11 cellular contexts compared by ENCODE assay signal in the genomic region with DNA sequence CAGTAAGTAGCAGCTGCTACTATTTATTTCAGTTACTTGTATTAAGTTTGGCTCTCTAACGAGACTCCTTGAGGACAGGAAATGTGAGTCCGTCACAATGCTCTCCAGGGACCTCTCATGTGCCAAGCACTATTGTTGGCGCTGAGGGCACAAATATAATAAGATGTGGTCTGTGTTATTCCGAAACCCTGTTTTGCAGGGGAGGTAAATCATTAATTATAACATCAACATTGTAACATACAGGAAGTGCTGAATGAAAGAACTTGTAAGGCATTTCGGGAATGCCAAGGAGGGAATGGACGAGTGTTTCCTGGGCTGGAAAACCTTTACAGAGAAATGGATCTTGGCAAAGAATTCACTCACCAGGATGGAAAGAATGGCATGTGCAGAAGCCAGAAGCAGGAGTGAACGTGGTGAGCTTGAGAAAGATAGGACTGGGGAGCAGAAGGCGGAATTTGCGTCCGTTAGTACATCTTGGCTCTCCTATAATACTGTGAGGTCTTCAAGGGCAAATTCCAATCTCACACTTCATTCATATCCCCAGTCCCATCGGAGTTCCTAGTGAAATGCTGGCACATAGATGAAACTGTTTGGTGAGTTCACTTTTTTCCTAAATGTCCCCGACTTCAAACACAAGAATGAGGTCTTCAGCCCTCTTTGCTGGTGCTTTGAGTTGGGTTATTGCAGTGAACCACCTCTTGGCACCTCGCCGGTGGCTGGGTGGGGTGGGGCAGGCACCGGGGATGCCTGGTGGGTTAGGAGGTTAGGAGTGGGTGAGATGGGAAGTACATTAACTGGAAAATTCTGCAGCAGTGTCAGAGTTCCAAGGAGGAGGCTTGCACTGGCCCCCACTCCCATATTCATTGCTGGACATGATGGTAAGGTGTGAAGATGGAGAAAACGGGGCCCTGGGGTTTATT. TPM values are rescaled to one million over a fixed set of nuclear protein-coding genes. Genes with fewer than 3 reads are reported as not detected.
A peak's percentile ranks its signal among the peaks of the same experiment; 100 is the strongest.
DNase-seq lines count a peak whose midpoint lies in the region; ATAC-seq and TF ChIP-seq lines count a peak whose summit lies in the region.
"Had no signal": no experiment of that assay in that cellular context is flagged by ENCODE, and none has a peak within 500 bp of the region (broad histone marks: within the 10 kb centered on the region; RNA-seq: fewer than 3 reads in every experiment).

No MANE protein-coding gene starts in this region.

- TF ChIP-seq POLR2A in spleen (IDR thresholded peaks at IDR 0.05), result no peak

- H3K27ac ChIP-seq in A673 (ENCODE audit: low read depth, low read length, poor library complexity, severe bottlenecking) (peak overlapping the region; percentile 76), H9 (ENCODE audit: insufficient read length, low read depth, low read length) (no peak overlapping the region), lower lobe of right lung (peak overlapping the region; percentile 68), spleen (peak overlapping the region in 3 of 8 donors; percentile 13 to 32 (median 25))
- H3K27ac ChIP-seq: epithelial cell of prostate, neutrophil had no signal

- H2BK120ac ChIP-seq in H9 (ENCODE audit: low read depth, low read length, poor library complexity, severe bottlenecking), result no peak overlapping the region

- H3K27me3 Mint-ChIP-seq in H9 (ENCODE audit: low read depth), result no peaks in the 10 kb centered on the region

- ATAC-seq in lower lobe of right lung, result peak; percentile 87 to 90
- ATAC-seq in GM18520 (IDR thresholded peaks at IDR 0.05; ENCODE audit: unreplicated experiment), result no peak

- no peaks in the 10 kb centered on the region for H3K23me2 ChIP-seq in H9 (ENCODE audit: insufficient read length, low read depth, low read length, poor library complexity, severe bottlenecking)

- H4K20me1 ChIP-seq in H9 (ENCODE audit: control insufficient read depth, insufficient read depth, insufficient read length), result peaks cover under 1% of the 10 kb centered on the region

- H3K27me3 ChIP-seq in A673 (replicated peaks; ENCODE audit: insufficient read depth, low read depth, low read length, poor library complexity) (no peaks in the 10 kb centered on the region), H9 (ENCODE audit: insufficient read depth, low read length) (no peaks in the 10 kb centered on the region), lower lobe of right lung (ENCODE audit: low read depth) (no peaks in the 10 kb centered on the region), spleen (replicated peaks in 1 of 7) (no peaks in the 10 kb centered on the region)
- H3K27me3 ChIP-seq: neutrophil had no signal

- no peaks in the 10 kb centered on the region for H3K79me2 ChIP-seq in H9 (ENCODE audit: insufficient read depth, low read length)

- peak overlapping the region in 2 of 3 experiments; percentile 83 to 88; a peak in 6 of 7 replicates for H3K27ac Mint-ChIP-seq in H9
- H3K27ac Mint-ChIP-seq: T-helper 1 cell treated with Interleukin-12 subunit alpha and Interleukin-12 subunit beta and Interleukin-4 antibody, amounts not matched to agents 30 μg/mL and 1 μg/mL, for 36 hours had no signal

- H2BK5ac ChIP-seq in H9 (ENCODE audit: insufficient read length, low read length), result no peak overlapping the region

- peaks cover 17 to 36% (median 32%) of the 10 kb centered on the region in 3 experiments; a peak in 5 of 7 replicates for H3K36me3 Mint-ChIP-seq in H9 (ENCODE audit: insufficient read depth in 1 of 3, low read depth in 3 of 3)

- no peak overlapping the region for H3K18ac ChIP-seq in H9 (ENCODE audit: insufficient read length, low read depth, low read length)

- H2BK20ac ChIP-seq in H9 (ENCODE audit: low read depth, low read length, poor library complexity, severe bottlenecking), result no peak overlapping the region

- H3K4me1 ChIP-seq in A673 (ENCODE audit: insufficient read depth, low read length, poor library complexity, severe bottlenecking) (peaks cover 42% of the 10 kb centered on the region), H9 (ENCODE audit: insufficient read depth, low read length) (peaks cover 5% of the 10 kb centered on the region; the same call in 1 of the 2 replicates), lower lobe of right lung (peaks cover 43% of the 10 kb centered on the region), spleen (peaks cover 16 to 56% (median 41%) of the 10 kb centered on the region in 6 donors)

- no peak overlapping the region for H3K9ac ChIP-seq in H9 (ENCODE audit: extremely low read depth, insufficient read length, low read length)

- no peak overlapping the region for H3K14ac ChIP-seq in H9 (ENCODE audit: insufficient read depth, low read length)

- BruUV-seq in A673 (replicated peaks; lab: Mats Ljungman, UMichigan), result no TSS peak

- no peak overlapping the region for H3T11ph ChIP-seq in H9 (ENCODE audit: low read length)

- H3K79me1 ChIP-seq in H9 (ENCODE audit: insufficient read depth, low read depth, low read length, poor library complexity, severe bottlenecking), result no peaks in the 10 kb centered on the region

- H3K4me1 Mint-ChIP-seq in H9, result peaks cover 3 to 10% of the 10 kb centered on the region in 2 experiments; a peak in 3 of 4 replicates

- no peaks in the 10 kb centered on the region; a peak in 1 of 5 replicates for H3K9me3 Mint-ChIP-seq in H9
- H3K9me3 Mint-ChIP-seq: T-helper 1 cell treated with Interleukin-12 subunit alpha and Interleukin-12 subunit beta and Interleukin-4 antibody, amounts not matched to agents 30 μg/mL and 1 μg/mL, for 36 hours had no signal

- POLR2A ChIA-PET in A673 (lab: Charles Lee; ENCODE audit: low non-redundant PET), result no interaction called here

- H3K36me3 ChIP-seq in A673 (ENCODE audit: insufficient read depth, low read length, poor library complexity, severe bottlenecking) (peaks cover 10% of the 10 kb centered on the region), lower lobe of right lung (peaks cover 18% of the 10 kb centered on the region), spleen (peaks cover 0 to 62% (median 14%) of the 10 kb centered on the region in 6 donors)

- no peak overlapping the region for H3K23ac ChIP-seq in H9 (ENCODE audit: insufficient read length, low read depth, low read length)

- H2BK15ac ChIP-seq in H9 (ENCODE audit: low read depth, low read length), result no peak overlapping the region

- no peak overlapping the region for H2BK12ac ChIP-seq in H9 (ENCODE audit: insufficient read length, low read depth, low read length)

- H4K5ac ChIP-seq in H9 (ENCODE audit: insufficient read length, low read depth, low read length), result no peak overlapping the region

- TF ChIP-seq CTCF in A673 (conservative IDR thresholded peaks at IDR 0.05; ENCODE audit: low read depth, low read length) (no peak), H9 (conservative IDR thresholded peaks at IDR 0.05) (no peak), choroid plexus epithelial cell (conservative IDR thresholded peaks at IDR 0.05; ENCODE audit: low read depth, low read length) (no peak), lower lobe of right lung (IDR thresholded peaks at IDR 0.05) (no peak), spleen (IDR thresholded peaks at IDR 0.05 in 8 of 11, conservative IDR thresholded peaks at IDR 0.05 in 3 of 11) (no peak)

- H3K4me2 ChIP-seq in H9 (ENCODE audit: insufficient read depth, insufficient read length, low read length), result no peak overlapping the region

- no CpG with 5 or more reads among the region's 16 CpGs for WGBS in H9 (ENCODE audit: extremely low coverage, insufficient read length, low lambda C conversion rate)
- WGBS in spleen, 5 donors, result 55 to 75% (median 68%) methylated on average over 16 of the region's 16 CpGs

- intact Hi-C loops in A673 (cut with micrococcal nuclease; ENCODE audit: unreplicated experiment) (no loop called here), lower lobe of right lung (cut with DNase I) (no loop called here), spleen (cut with DNase I; ENCODE audit: low total_unique reads) (no loop called here)

- DNase-seq in A673 (ENCODE audit: low spot score) (peak; percentile 93), H9 (no peak), choroid plexus epithelial cell (ENCODE audit: low read depth) (peak; percentile 62), lower lobe of right lung (peak; percentile 58), spleen (no peak), pons (ENCODE audit: low spot score) (no peak), COLO668 (lab: John Stamatoyannopoulos, UW; ENCODE audit: unreplicated experiment) (no peak)

- H4K91ac ChIP-seq in H9 (ENCODE audit: insufficient read length, low read depth, low read length), result no peak overlapping the region

- no peak overlapping the region for H4K8ac ChIP-seq in H9 (replicated peaks; ENCODE audit: insufficient read length, low read depth, low read length)

- no peak overlapping the region for H2AFZ ChIP-seq in H9 (ENCODE audit: low read length)

- CTCF ChIA-PET in A673 (lab: Charles Lee), result no interaction called here

- no peak overlapping the region for H2AK5ac ChIP-seq in H9 (ENCODE audit: insufficient read length, low read length)

- no peak overlapping the region for H3K4ac ChIP-seq in H9 (ENCODE audit: low read depth, low read length)

- H3K56ac ChIP-seq in H9 (ENCODE audit: insufficient read length, low read depth, low read length), result no peak overlapping the region

- H3K4me3 Mint-ChIP-seq in H9, result no peak overlapping the region
- H3K4me3 Mint-ChIP-seq: T-helper 1 cell treated with Interleukin-12 subunit alpha and Interleukin-12 subunit beta and Interleukin-4 antibody, amounts not matched to agents 30 μg/mL and 1 μg/mL, for 36 hours had no signal

- no peaks in the 10 kb centered on the region for H3K9me3 ChIP-seq in A673 (ENCODE audit: low read depth, low read length, poor library complexity, severe bottlenecking)
- no peaks in the 10 kb centered on the region for H3K9me3 ChIP-seq in H9 (ENCODE audit: control insufficient read depth, low read depth, low read length)
- H3K9me3 ChIP-seq in lower lobe of right lung, result no peaks in the 10 kb centered on the region
- no peaks in the 10 kb centered on the region for H3K9me3 ChIP-seq in spleen
- H3K9me3 ChIP-seq: neutrophil had no signal

- no peak overlapping the region for H3K4me3 ChIP-seq in A673 (ENCODE audit: low read depth, low read length, poor library complexity, severe bottlenecking)
- no peak overlapping the region for H3K4me3 ChIP-seq in choroid plexus epithelial cell (ENCODE audit: low read depth, low read length)
- no peak overlapping the region for H3K4me3 ChIP-seq in lower lobe of right lung
- H3K4me3 ChIP-seq in spleen, result no peak overlapping the region

RNA-seq across cellular contexts. Expression of gene TAC4, which starts 11.5 kb away (rescaled TPM):
- total RNA-seq in A673 (2021), result not detected in 2 replicates
- total RNA-seq in H9 (2021), result not detected in 2 replicates
- not detected for total RNA-seq in lower lobe of right lung
- total RNA-seq in spleen, result not detected
- not detected for polyA plus RNA-seq in spleen

RNA-seq across cellular contexts. Expression of gene KAT7, which starts 47.9 kb away (rescaled TPM):
- total RNA-seq in A673 (2021), result 94.0 and 96.2 TPM in 2 replicates
- total RNA-seq in H9 (2021), result 84.6 and 93.1 TPM in 2 replicates
- 56.7 TPM for total RNA-seq in lower lobe of right lung
- total RNA-seq in spleen, result 10 to 100 TPM; 38.1 to 81.2 (median 65.0) TPM
- polyA plus RNA-seq in spleen, result 10 to 100 TPM in 1 of 3 donors, 1 to 10 TPM in 2; 5.9 to 11.4 (median 8.0) TPM

Comparison
In these comparisons a context has a peak if more than half of its experiments do, and no peak if none do; other contexts are left out.
1. DNase-seq: peak in A673 (single experiment), choroid plexus epithelial cell (single experiment) and lower lobe of right lung (single experiment); none in H9 (single experiment), spleen (single experiment), pons (single experiment) and COLO668 (single experiment).